10 cellular contexts compared by ENCODE assay signal in genomic region chr4:123417813-123418212, GRCh38. TPM values are rescaled to one million over a fixed set of nuclear protein-coding genes. Genes with fewer than 3 reads are reported as not detected.
A peak's percentile ranks its signal among the peaks of the same experiment; 100 is the strongest.
DNase-seq lines count a peak whose midpoint lies in the region; ATAC-seq and TF ChIP-seq lines count a peak whose summit lies in the region.
"Had no signal": no experiment of that assay in that cellular context is flagged by ENCODE, and none has a peak within 500 bp of the region (broad histone marks: within the 10 kb centered on the region; RNA-seq: fewer than 3 reads in every experiment).

No MANE protein-coding gene starts in this region.

- no peak for TF ChIP-seq CTCF in astrocyte of the spinal cord (IDR thresholded peaks at IDR 0.05; ENCODE audit: low read depth, low read length)
- no peak for TF ChIP-seq CTCF in neural crest cell (conservative IDR thresholded peaks at IDR 0.05)

- peak overlapping the region; percentile 83 for H3K27ac ChIP-seq in KOPT-K1 (ENCODE audit: low read depth, low read length, poor library complexity, severe bottlenecking)

- H3K9me3 ChIP-seq in ES-I3 (ENCODE audit: control insufficient read depth, insufficient read depth, low read length) (no peaks in the 10 kb centered on the region), KOPT-K1 (ENCODE audit: insufficient read depth, low read length, poor library complexity, severe bottlenecking) (no peaks in the 10 kb centered on the region)

- H3K36me3 Mint-ChIP-seq in neural crest cell (ENCODE audit: low read depth), result peaks cover 3% of the 10 kb centered on the region

- H3K36me3 ChIP-seq in ES-I3 (ENCODE audit: insufficient read depth, low read length), result no peaks in the 10 kb centered on the region
- H3K36me3 ChIP-seq in KOPT-K1 (ENCODE audit: insufficient read depth, low read length), result no peaks in the 10 kb centered on the region

- H3K4me1 Mint-ChIP-seq in neural crest cell, result peaks cover 60% of the 10 kb centered on the region

- no peak overlapping the region for H3K4me3 Mint-ChIP-seq in neural crest cell

- peak overlapping the region; percentile 21 for H3K27ac Mint-ChIP-seq in neural crest cell (ENCODE audit: unreplicated experiment)

- H3K4me1 ChIP-seq in ES-I3 (ENCODE audit: insufficient read depth, low read length), result peaks cover 31% of the 10 kb centered on the region
- H3K4me1 ChIP-seq: parathyroid adenoma had no signal

- DNase-seq in astrocyte of the spinal cord (ENCODE audit: low read depth, low spot score) (peak; percentile 29), neural crest cell (ENCODE audit: low read depth, low spot score) (no peak), NCI-H1694 treated with DMSO at 0.1 percent for 48 hours (lab: John Stamatoyannopoulos, UW) (no peak), amygdala (lab: John Stamatoyannopoulos, UW) (no peak), dedifferentiated amniotic fluid mesenchymal stem cell (ENCODE audit: extremely low spot score) (no peak)
- DNase-seq: effector memory CD8-positive, alpha-beta T cell had no signal

- H3K9ac ChIP-seq in ES-I3 (ENCODE audit: low read depth, low read length), result 0 out of 2 replicates have a peak overlapping the region, but pooled peaks have one; percentile 13
- H3K9ac ChIP-seq: parathyroid adenoma had no signal

- H3K9me3 Mint-ChIP-seq in neural crest cell, result no peaks in the 10 kb centered on the region
- H3K9me3 Mint-ChIP-seq: effector memory CD8-positive, alpha-beta T cell had no signal

- no peak overlapping the region for H3K4me3 ChIP-seq in astrocyte of the spinal cord (ENCODE audit: low read depth, low read length)

- no peaks in the 10 kb centered on the region for H3K27me3 Mint-ChIP-seq in neural crest cell (ENCODE audit: low read depth)
- H3K27me3 Mint-ChIP-seq: effector memory CD8-positive, alpha-beta T cell had no signal

- in situ Hi-C loops in astrocyte of the spinal cord (cut with HindIII; ENCODE audit: low sequenced_read_pairs), result no loop called here

- no peak for ATAC-seq in GM21526 (IDR thresholded peaks at IDR 0.05; ENCODE audit: low FRiP score, unreplicated experiment)
- ATAC-seq: effector memory CD8-positive, alpha-beta T cell had no signal

RNA-seq across cellular contexts. Expression of gene SPRY1, which starts 21.2 kb away (rescaled TPM):
- total RNA-seq in neural crest cell, result 125 and 134 TPM in 2 replicates
